ENCODE assay signal across 1 cellular context in genomic region chr12:51172515-51173431, GRCh38.
A peak's percentile ranks its signal among the peaks of the same experiment; 100 is the strongest.
TF ChIP-seq lines count a peak whose summit lies in the region.

Gene TFCP2, minus strand, starts transcription at chr12:51173135. Its CDS starts 713 bp downstream, at chr12:51172422.

TF ChIP-seq in HepG2, 621 proteins besides CTCF, POLR2A, EP300 and RAD21 (continued from another document and continues in another):
- TF ChIP-seq ADNP (CRISPR knock-in tag; IDR thresholded peaks at IDR 0.05) (no peak), TCF12 (IDR thresholded peaks at IDR 0.05) (no peak), TCF12 (CRISPR knock-in tag; IDR thresholded peaks at IDR 0.05) (0 out of 2 replicates have a peak, but pooled peaks have one; percentile 46), ZNF749 (CRISPR knock-in tag; IDR thresholded peaks at IDR 0.05; ENCODE audit: borderline replicate concordance) (no peak; the same call in 1 of the 2 replicates), GMEB2 (CRISPR knock-in tag; IDR thresholded peaks at IDR 0.05; ENCODE audit: low read depth) (no peak), RFXANK (CRISPR knock-in tag; IDR thresholded peaks at IDR 0.05) (peak; percentile 96), SP140L (CRISPR knock-in tag; IDR thresholded peaks at IDR 0.05; ENCODE audit: borderline replicate concordance) (no peak), PRMT3 (CRISPR knock-in tag; IDR thresholded peaks at IDR 0.05; ENCODE audit: borderline replicate concordance, low read depth) (no peak), ARID3A (IDR thresholded peaks at IDR 0.05; ENCODE audit: low read depth, low read length) (no peak), RBAK (CRISPR knock-in tag; IDR thresholded peaks at IDR 0.05) (no peak), ZNF160 (CRISPR knock-in tag; IDR thresholded peaks at IDR 0.05) (no peak; the same call in none of the 2 replicates), ZSCAN22 (CRISPR knock-in tag; IDR thresholded peaks at IDR 0.05) (no peak), ZNF629 (CRISPR knock-in tag; conservative IDR thresholded peaks at IDR 0.05) (peak; percentile 16; the same call in 1 of the 2 replicates), DPF2 (CRISPR knock-in tag; IDR thresholded peaks at IDR 0.05; ENCODE audit: borderline replicate concordance, low read depth) (no peak), SMARCE1 (IDR thresholded peaks at IDR 0.05; ENCODE audit: borderline replicate concordance) (no peak), ZNF329 (CRISPR knock-in tag; IDR thresholded peaks at IDR 0.05; ENCODE audit: low read depth) (no peak), TFDP1 (CRISPR knock-in tag; IDR thresholded peaks at IDR 0.05; ENCODE audit: borderline replicate concordance) (peak; percentile 4; the same call in 1 of the 2 replicates), SNAPC4 (CRISPR knock-in tag; IDR thresholded peaks at IDR 0.05) (peak; percentile 52; the same call in 1 of the 2 replicates), ZNF430 (CRISPR knock-in tag; IDR thresholded peaks at IDR 0.05) (no peak; the same call in 1 of the 2 replicates), DZIP1 (CRISPR knock-in tag; IDR thresholded peaks at IDR 0.05) (no peak), TGIF2 (CRISPR knock-in tag; IDR thresholded peaks at IDR 0.05) (no peak), GATAD1 (CRISPR knock-in tag; IDR thresholded peaks at IDR 0.05) (peak; percentile 76), GLI4 (CRISPR knock-in tag; IDR thresholded peaks at IDR 0.05; ENCODE audit: borderline replicate concordance) (0 out of 2 replicates have a peak, but pooled peaks have one; percentile 57), SMAD9 (CRISPR knock-in tag; IDR thresholded peaks at IDR 0.05) (0 out of 2 replicates have a peak, but pooled peaks have one; percentile 38), ZNF275 (CRISPR knock-in tag; IDR thresholded peaks at IDR 0.05; ENCODE audit: borderline replicate concordance) (peak; percentile 76), MTA1 (CRISPR knock-in tag; IDR thresholded peaks at IDR 0.05; ENCODE audit: borderline replicate concordance) (no peak), TRIM22 (IDR thresholded peaks at IDR 0.05) (no peak), KIAA2018 (CRISPR knock-in tag; IDR thresholded peaks at IDR 0.05; ENCODE audit: borderline replicate concordance) (peak; percentile 89; the same call in 1 of the 2 replicates), YY1 (IDR thresholded peaks at IDR 0.05; ENCODE audit: insufficient read depth, insufficient replicate concordance, low read depth, low read length) (peak; percentile 91), ZNF260 (CRISPR knock-in tag; IDR thresholded peaks at IDR 0.05; ENCODE audit: borderline replicate concordance, low read depth) (no peak), PPARG (CRISPR knock-in tag; conservative IDR thresholded peaks at IDR 0.05) (0 out of 2 replicates have a peak, but pooled peaks have one; percentile 8), ZNF354B (CRISPR knock-in tag; IDR thresholded peaks at IDR 0.05) (no peak), MYNN (CRISPR knock-in tag; IDR thresholded peaks at IDR 0.05; ENCODE audit: low read depth) (0 out of 2 replicates have a peak, but pooled peaks have one; percentile 4), MIER3 (CRISPR knock-in tag; IDR thresholded peaks at IDR 0.05; ENCODE audit: borderline replicate concordance) (0 out of 2 replicates have a peak, but pooled peaks have one; percentile 13)
